15 cellular contexts compared by ENCODE assay signal in the genomic region with DNA sequence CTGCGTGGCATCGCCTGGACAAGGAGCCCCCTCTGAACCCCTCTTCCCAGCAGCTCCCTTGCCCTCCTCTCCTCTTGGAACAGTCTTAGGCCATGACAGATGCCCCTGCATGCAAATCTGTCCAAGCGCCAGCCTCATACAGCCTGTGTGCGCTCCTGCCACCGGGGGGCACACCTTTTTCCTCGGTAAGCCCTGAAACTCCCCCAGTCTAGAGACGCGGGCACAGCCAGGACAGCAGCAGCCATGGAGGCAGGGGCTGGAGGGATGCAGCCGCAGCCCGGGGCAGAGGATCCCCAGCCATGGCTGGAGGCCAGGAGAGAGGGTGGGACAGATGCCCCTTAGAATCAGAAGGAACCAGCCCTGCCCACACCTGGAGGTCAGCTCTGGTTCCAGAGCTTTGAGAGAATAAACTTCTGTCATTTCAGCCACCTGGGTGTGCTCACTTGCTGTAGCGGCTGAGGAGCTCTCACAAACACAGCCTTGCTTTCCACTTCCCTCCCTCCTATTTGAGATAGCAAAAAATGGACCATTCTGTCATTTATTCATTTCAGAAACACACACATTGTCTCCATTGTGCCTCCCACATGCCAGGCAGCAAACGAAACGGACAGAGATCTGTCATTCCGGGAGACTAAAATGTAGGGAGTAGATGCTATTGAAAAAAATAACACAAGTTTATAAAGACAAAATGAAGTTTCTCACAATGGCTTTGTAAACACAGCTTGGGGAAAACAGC.
DNase-seq lines count a peak whose midpoint lies in the region; ATAC-seq and TF ChIP-seq lines count a peak whose summit lies in the region.
"Had no signal": no experiment of that assay in that cellular context is flagged by ENCODE, and none has a peak within 500 bp of the region (broad histone marks: within the 10 kb centered on the region; RNA-seq: fewer than 3 reads in every experiment).

No MANE protein-coding gene starts in this region.

- H3K27ac ChIP-seq in substantia nigra (ENCODE audit: low read depth, low read length, poor library complexity, severe bottlenecking) (peak overlapping the region; percentile 84), upper lobe of right lung (no peak overlapping the region)
- H3K27ac ChIP-seq: SK-N-MC had no signal

- H3K36me3 Mint-ChIP-seq in CD14-positive monocyte = no peaks in the 10 kb centered on the region
- H3K36me3 Mint-ChIP-seq: activated naive CD8-positive, alpha-beta T cell treated with anti-CD3 and anti-CD28 coated beads, Interleukin-2, amount 10 ng/mL, durations not matched to agents 7 days and 5 days had no signal

- H3K36me3 ChIP-seq in NT2/D1 (ENCODE audit: insufficient read depth, insufficient read length, low read length) = no peaks in the 10 kb centered on the region
- no peaks in the 10 kb centered on the region for H3K36me3 ChIP-seq in upper lobe of right lung

- no peaks in the 10 kb centered on the region for H3K27me3 ChIP-seq in NT2/D1 (ENCODE audit: insufficient read depth, insufficient read length)
- H3K27me3 ChIP-seq in upper lobe of right lung = peaks cover 11% of the 10 kb centered on the region

- DNase-seq in NCI-H748 (lab: John Stamatoyannopoulos, UW; ENCODE audit: unreplicated experiment) (peak; percentile 29), NCI-H748 treated with DMSO at 0.1 percent for 48 hours (lab: John Stamatoyannopoulos, UW) (no peak), NT2/D1 (ENCODE audit: low read depth, low spot score) (peak; percentile 33), inferior parietal cortex (ENCODE audit: extremely low spot score) (peak; percentile 34), substantia nigra (lab: John Stamatoyannopoulos, UW) (peak in 4 of 49 donors; percentile 17 to 29 (median 24)), upper lobe of right lung (no peak), CD14-positive monocyte (ENCODE audit: low spot score) (no peak)
- DNase-seq: activated naive CD8-positive, alpha-beta T cell treated with anti-CD3 and anti-CD28 coated beads, Interleukin-2, amount 10 ng/mL, durations not matched to agents 7 days and 5 days; naive thymus-derived CD4-positive, alpha-beta T cell; stimulated activated CD4-positive, alpha-beta T cell treated with anti-CD3 and anti-CD28 coated beads, Interleukin-4, amount 100 ng/mL, for 24 hours; stimulated activated naive CD4-positive, alpha-beta T cell had no signal

- TF ChIP-seq CTCF in upper lobe of right lung (IDR thresholded peaks at IDR 0.05) = no peak
- no peak for TF ChIP-seq CTCF in CD14-positive monocyte (IDR thresholded peaks at IDR 0.05)

- H3K4me1 ChIP-seq in NT2/D1 (ENCODE audit: insufficient read depth, insufficient read length) (peaks cover 4% of the 10 kb centered on the region), upper lobe of right lung (no peaks in the 10 kb centered on the region)

- peaks cover 2 to 15% (median 11%) of the 10 kb centered on the region in 3 donors for H3K27me3 Mint-ChIP-seq in CD14-positive monocyte (ENCODE audit: low read depth in 3 of 3)

- peaks cover 0 to 2% (median 0%) of the 10 kb centered on the region in 7 donors for H3K9me3 Mint-ChIP-seq in CD14-positive monocyte
- H3K9me3 Mint-ChIP-seq: activated naive CD8-positive, alpha-beta T cell treated with anti-CD3 and anti-CD28 coated beads, Interleukin-2, amount 10 ng/mL, durations not matched to agents 7 days and 5 days; central memory CD8-positive, alpha-beta T cell; naive thymus-derived CD4-positive, alpha-beta T cell had no signal

- ATAC-seq in upper lobe of right lung (no peak), GM18870 (IDR thresholded peaks at IDR 0.05; ENCODE audit: unreplicated experiment) (no peak)
- ATAC-seq: left lobe of liver; naive thymus-derived CD4-positive, alpha-beta T cell had no signal

- H3K9ac ChIP-seq in NT2/D1 (ENCODE audit: insufficient read length, low read depth) = no peak overlapping the region

- no peaks in the 10 kb centered on the region for H3K4me1 Mint-ChIP-seq in CD14-positive monocyte
- H3K4me1 Mint-ChIP-seq: central memory CD8-positive, alpha-beta T cell had no signal

- H3K27ac Mint-ChIP-seq in CD14-positive monocyte = no peak overlapping the region
- H3K27ac Mint-ChIP-seq: activated naive CD8-positive, alpha-beta T cell treated with anti-CD3 and anti-CD28 coated beads, Interleukin-2, amount 10 ng/mL, durations not matched to agents 7 days and 5 days; naive thymus-derived CD4-positive, alpha-beta T cell had no signal

- H3K9me3 ChIP-seq in NT2/D1 (ENCODE audit: insufficient read depth, low read length) = peaks cover 23% of the 10 kb centered on the region; the same call in 1 of the 2 replicates
- H3K9me3 ChIP-seq in upper lobe of right lung = no peaks in the 10 kb centered on the region

- H3K4me3 Mint-ChIP-seq in CD14-positive monocyte = no peak overlapping the region
- H3K4me3 Mint-ChIP-seq: activated naive CD8-positive, alpha-beta T cell treated with anti-CD3 and anti-CD28 coated beads, Interleukin-2, amount 10 ng/mL, durations not matched to agents 7 days and 5 days; central memory CD8-positive, alpha-beta T cell had no signal

- intact Hi-C loops in upper lobe of right lung (cut with DNase I) = no loop called here
- intact Hi-C loops in CD14-positive monocyte (cut with micrococcal nuclease) = no loop called here

- H3K4me3 ChIP-seq in NT2/D1 (ENCODE audit: insufficient read length, low read depth) = no peak overlapping the region
- no peak overlapping the region for H3K4me3 ChIP-seq in upper lobe of right lung
- H3K4me3 ChIP-seq: SK-N-MC had no signal

Comparison
In these comparisons a context has a peak if more than half of its experiments do, and no peak if none do; other contexts are left out.
1. DNase-seq: peak in NCI-H748 (single experiment), NT2/D1 (single experiment) and inferior parietal cortex (single experiment); none in NCI-H748 treated with DMSO at 0.1 percent for 48 hours (single experiment), upper lobe of right lung (single experiment) and CD14-positive monocyte (single experiment).